ENCODE assay signal across 8 cellular contexts in the genomic region with DNA sequence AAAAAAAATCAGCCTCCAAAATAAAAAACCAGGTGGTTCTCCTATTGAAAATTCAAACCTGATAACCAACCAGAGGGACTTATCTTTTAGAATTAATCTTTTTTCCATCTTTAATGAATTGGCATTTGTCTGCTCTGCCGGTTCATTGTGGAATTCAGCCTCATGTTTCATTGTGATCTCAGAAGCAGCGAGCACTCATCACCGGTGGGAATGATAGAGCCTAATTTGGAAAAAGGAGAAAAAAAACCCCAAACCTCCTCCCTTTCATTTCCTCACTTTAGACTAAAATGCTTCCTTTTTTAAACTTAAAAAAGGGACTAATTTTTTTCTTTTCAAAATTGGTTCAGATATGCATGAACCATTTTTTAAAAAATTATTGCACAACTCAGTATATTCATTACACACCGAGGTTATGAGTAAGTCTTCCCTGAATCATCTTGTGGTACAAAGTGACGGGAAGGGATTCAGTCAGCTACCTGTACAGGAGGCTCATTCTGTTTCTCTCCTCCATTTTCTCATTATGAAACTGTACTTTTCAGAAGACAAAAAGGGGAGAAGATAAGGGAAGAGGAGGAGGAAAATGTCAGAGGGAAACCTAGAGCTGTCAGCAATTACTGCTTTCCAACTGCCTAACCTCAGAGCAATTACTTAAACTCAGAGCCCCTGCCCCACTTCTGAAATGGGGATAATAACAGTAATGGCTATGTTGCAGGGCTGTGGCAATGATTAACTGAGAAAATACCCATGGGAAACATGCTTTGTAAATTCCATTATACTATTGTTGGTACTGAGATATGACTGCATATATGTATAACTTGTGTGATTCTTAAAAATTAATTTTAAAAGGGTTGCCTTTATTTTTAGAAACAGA. TPM values are rescaled to one million over a fixed set of nuclear protein-coding genes. Genes with fewer than 3 reads are reported as not detected.
A peak's percentile ranks its signal among the peaks of the same experiment; 100 is the strongest.
DNase-seq lines count a peak whose midpoint lies in the region; ATAC-seq and TF ChIP-seq lines count a peak whose summit lies in the region.

No MANE protein-coding gene starts in this region.

- H3K9me3 ChIP-seq in colonic mucosa: no peaks in the 10 kb centered on the region

- H3K4me3 ChIP-seq in brain microvascular endothelial cell (ENCODE audit: low read depth, low read length) (no peak overlapping the region), colonic mucosa (no peak overlapping the region)

- DNase-seq in AG20443 (ENCODE audit: low spot score) (peak; percentile 56), brain microvascular endothelial cell (peak; percentile 32), ureter (ENCODE audit: low spot score) (no peak), NCI-H1092 (lab: John Stamatoyannopoulos, UW) (no peak), NCI-H2171 treated with DMSO at 0.1 percent for 48 hours (lab: John Stamatoyannopoulos, UW) (no peak), colonic mucosa (no peak)

- H3K4me1 ChIP-seq in colonic mucosa: no peaks in the 10 kb centered on the region

- no peak overlapping the region for H3K9ac ChIP-seq in colonic mucosa (ENCODE audit: low read depth in 2 of 2, low read length in 2 of 2)

- TF ChIP-seq CTCF in brain microvascular endothelial cell (IDR thresholded peaks at IDR 0.05; ENCODE audit: low read depth, low read length, missing control alignments): no peak
- TF ChIP-seq CTCF in colonic mucosa (IDR thresholded peaks at IDR 0.05): no peak

- intact Hi-C loops in colonic mucosa (cut with DNase I): no loop called here

- in situ Hi-C loops in brain microvascular endothelial cell (cut with HindIII; ENCODE audit: low pct_ligation_motif_present, low sequenced_read_pairs): no loop called here

- H3K36me3 ChIP-seq in brain microvascular endothelial cell (replicated peaks): no peaks in the 10 kb centered on the region
- no peaks in the 10 kb centered on the region for H3K36me3 ChIP-seq in colonic mucosa

- ATAC-seq in GM19395 (IDR thresholded peaks at IDR 0.05; ENCODE audit: unreplicated experiment): peak; percentile 86
- ATAC-seq in HG03442 (IDR thresholded peaks at IDR 0.05; ENCODE audit: unreplicated experiment): peak; percentile 87

- H3K27me3 ChIP-seq in brain microvascular endothelial cell (replicated peaks) (no peaks in the 10 kb centered on the region), colonic mucosa (no peaks in the 10 kb centered on the region)

- H3K27ac ChIP-seq in brain microvascular endothelial cell (peak overlapping the region; percentile 41), colonic mucosa (no peak overlapping the region)

RNA-seq across cellular contexts. Expression of a gene that starts 23.9 kb away (rescaled TPM):
- total RNA-seq in ureter: 26.0 TPM
- 10 to 100 TPM; 40.0 to 46.7 TPM for total RNA-seq in colonic mucosa

Comparison
In these comparisons a context has a peak if more than half of its experiments do, and no peak if none do; other contexts are left out.
1. DNase-seq: peak in AG20443 (single experiment) and brain microvascular endothelial cell (single experiment); none in ureter (single experiment), NCI-H1092 (single experiment), NCI-H2171 treated with DMSO at 0.1 percent for 48 hours (single experiment) and colonic mucosa (single experiment).